In genomic region chr6:32126880-32127279, GRCh38 we compare ENCODE assay signal across 8 cellular contexts. TPM values are rescaled to one million over a fixed set of nuclear protein-coding genes. Genes with fewer than 3 reads are reported as not detected.
DNase-seq lines count a peak whose midpoint lies in the region; ATAC-seq, FAIRE-seq and TF ChIP-seq lines count a peak whose summit lies in the region.

No MANE protein-coding gene starts in this region.

- H3K4me3 ChIP-seq in A549 (peak overlapping the region; percentile 95; the same call in 1 of the 3 replicates), HUES6 (ENCODE audit: low read depth, low read length) (peak overlapping the region; percentile 96), MG63 (no peak overlapping the region; the same call in 1 of the 2 replicates)

- no peak for TF ChIP-seq RAD21 in A549 (conservative IDR thresholded peaks at IDR 0.05 in 1 of 2, IDR thresholded peaks at IDR 0.05 in 1 of 2)

- no peak for FAIRE-seq in A549 (lab: Jason Lieb, UNC)

- TF ChIP-seq CTCF in A549 (IDR thresholded peaks at IDR 0.05) (no peak), chondrocyte (IDR thresholded peaks at IDR 0.05) (no peak)

- H3K9me3 ChIP-seq in A549 = no peaks in the 10 kb centered on the region
- no peaks in the 10 kb centered on the region for H3K9me3 ChIP-seq in HUES6 (ENCODE audit: control insufficient read depth, insufficient read depth, low read depth, low read length)
- H3K9me3 ChIP-seq in MG63 = no peaks in the 10 kb centered on the region

- H3K27me3 Mint-ChIP-seq in chondrocyte (ENCODE audit: low read depth) (no peaks in the 10 kb centered on the region), naive B cell (no peaks in the 10 kb centered on the region)

- H3K27ac ChIP-seq in A549 = no peak overlapping the region
- H3K27ac ChIP-seq in HUES6 (ENCODE audit: low read depth, low read length) = no peak overlapping the region

- DNase-seq in A549 (ENCODE audit: low read depth in 1 of 2, low spot score in 1 of 2) = no peak
- DNase-seq in chondrocyte (ENCODE audit: low spot score) = no peak
- DNase-seq in naive B cell = no peak
- DNase-seq in NCI-H2081 (lab: John Stamatoyannopoulos, UW) = no peak
- DNase-seq in T1000 (lab: John Stamatoyannopoulos, UW) = no peak
- DNase-seq in MG63 = no peak

- CTCF ChIA-PET in A549 (lab: Yijun Ruan, JAX) = interaction anchor here (0.6 to 4.8 kb wide), 5 partner anchors 7 to 276 kb away, joined by 3 to 37 read pairs (median 9); partner anchors contain the start of gene PPT2

- H3K27me3 ChIP-seq in HUES6 (ENCODE audit: control insufficient read depth, insufficient read depth, low read length) (no peaks in the 10 kb centered on the region), MG63 (no peaks in the 10 kb centered on the region)

- H3K4me3 Mint-ChIP-seq in chondrocyte (ENCODE audit: unreplicated experiment) (peak overlapping the region; percentile 99), naive B cell (peak overlapping the region; percentile 99 to 100 (median 99))

- H3K4me1 ChIP-seq in A549 = peaks cover 16% of the 10 kb centered on the region
- peaks cover 19% of the 10 kb centered on the region for H3K4me1 ChIP-seq in HUES6 (ENCODE audit: control insufficient read depth, insufficient read depth, low read length)

- H3K36me3 Mint-ChIP-seq in chondrocyte (ENCODE audit: low read depth) = peaks cover 13% of the 10 kb centered on the region
- H3K36me3 Mint-ChIP-seq in naive B cell = peaks cover 0 to 22% of the 10 kb centered on the region in 2 donors

- H3K4me1 Mint-ChIP-seq in chondrocyte (ENCODE audit: low read depth) (peaks cover 34% of the 10 kb centered on the region), naive B cell (peaks cover 42 to 61% (median 57%) of the 10 kb centered on the region in 3 donors)

- no peak for TF ChIP-seq EP300 in A549 (IDR thresholded peaks at IDR 0.05)

- H3K9me3 Mint-ChIP-seq in chondrocyte (ENCODE audit: low read depth) (no peaks in the 10 kb centered on the region), naive B cell (peaks cover 0 to 2% (median 0%) of the 10 kb centered on the region in 7 donors)

- peak overlapping the region; percentile 95 for H3K9ac ChIP-seq in HUES6 (ENCODE audit: low read length)

- peaks cover 15% of the 10 kb centered on the region for H3K36me3 ChIP-seq in HUES6 (ENCODE audit: control insufficient read depth, insufficient read depth, low read length)
- no peaks in the 10 kb centered on the region; the same call in 1 of the 2 replicates for H3K36me3 ChIP-seq in MG63

- peak overlapping the region; percentile 77 for H3K4me2 ChIP-seq in A549

- POLR2A ChIA-PET in A549 (lab: Yijun Ruan, JAX) = no interaction called here

- WGBS in A549 (ENCODE audit: missing lambda C conversion rate) = 55% methylated on average over 8 of the region's 8 CpGs

- peak overlapping the region; percentile 99 for H3K27ac Mint-ChIP-seq in chondrocyte (ENCODE audit: unreplicated experiment)
- peak overlapping the region; percentile 72 to 99 (median 92) for H3K27ac Mint-ChIP-seq in naive B cell

- ATAC-seq in A549 (no peak), naive B cell (ENCODE audit: low read depth in 2 of 2) (no peak), GM18519 (IDR thresholded peaks at IDR 0.05; ENCODE audit: low FRiP score, unreplicated experiment) (no peak)

- no peak for TF ChIP-seq POLR2A in A549 (IDR thresholded peaks at IDR 0.05; ENCODE audit: low read length)

TF ChIP-seq in A549, 52 proteins besides CTCF, POLR2A, EP300 and RAD21:
- TF ChIP-seq HDAC2 (IDR thresholded peaks at IDR 0.05) (no peak), KDM1A (IDR thresholded peaks at IDR 0.05; ENCODE audit: low read depth) (no peak), RARB (CRISPR knock-in tag; IDR thresholded peaks at IDR 0.05) (no peak), ZSCAN20 (CRISPR knock-in tag; IDR thresholded peaks at IDR 0.05) (no peak), MYC (IDR thresholded peaks at IDR 0.05; ENCODE audit: borderline replicate concordance, low read length) (no peak), MAFK (IDR thresholded peaks at IDR 0.05; ENCODE audit: partially characterized antibody) (no peak), ATOH8 (CRISPR knock-in tag; IDR thresholded peaks at IDR 0.05; ENCODE audit: low read depth) (no peak), HMGXB4 (CRISPR knock-in tag; IDR thresholded peaks at IDR 0.05; ENCODE audit: borderline replicate concordance) (no peak), CBX2 (IDR thresholded peaks at IDR 0.05; ENCODE audit: borderline replicate concordance, low read depth) (no peak), CHD4 (IDR thresholded peaks at IDR 0.05; ENCODE audit: borderline replicate concordance) (no peak), ZFP36 (IDR thresholded peaks at IDR 0.05; ENCODE audit: borderline replicate concordance, partially characterized antibody) (no peak), JUN (IDR thresholded peaks at IDR 0.05) (no peak), PHF8 (IDR thresholded peaks at IDR 0.05; ENCODE audit: borderline replicate concordance, low read depth) (no peak)

RNA-seq across cellular contexts. Expression of gene ATF6B, which starts 1.2 kb away (rescaled TPM):
- polyA plus RNA-seq in A549 (2011; rRNA removed) (19.3 and 41.2 TPM in 2 replicates), A549 (2017; fragmentation: RNase III; extraction: RNeasy Plus Mini Kit Qiagen cat#74134 plus additional on column Dnase treatment) (23.1 to 33.8 TPM (median 29.0 TPM) in 3 replicates), naive B cell (ENCODE audit: low read depth in 6 of 6) (10 to 100 TPM; 25.7 to 35.0 (median 32.4) TPM)
- 25.5 and 31.9 TPM in 2 replicates for polyA plus RNA-seq in A549 (2012; cell fraction: cytosol; rRNA removed)
- 92.8 and 103 TPM in 2 replicates for polyA plus RNA-seq in A549 (2012; cell fraction: nucleus; rRNA removed)
- polyA minus RNA-seq in A549 (2011; rRNA and poly(A)+ RNA removed) = 33.9 and 48.9 TPM in 2 replicates
- 68.0 to 86.5 TPM (median 68.7 TPM) in 3 replicates for total RNA-seq in chondrocyte
- 2.9 and 7.5 TPM in 2 replicates for total RNA-seq in MG63 (2014; rRNA removed; shearing (Covaris generic); ENCODE audit: low replicate concordance)

RNA-seq across cellular contexts. Expression of gene FKBPL, which starts 3.2 kb away (rescaled TPM):
- polyA plus RNA-seq in A549 (2011; rRNA removed) (3.5 and 3.8 TPM in 2 replicates), A549 (2017; fragmentation: RNase III; extraction: RNeasy Plus Mini Kit Qiagen cat#74134 plus additional on column Dnase treatment) (7.0 to 7.5 TPM (median 7.2 TPM) in 3 replicates), naive B cell (ENCODE audit: low read depth in 6 of 6) (1 to 10 TPM in 5 of 6 donors, not detected in 1; 1.0 to 3.4 (median 1.6) TPM)
- 4.2 and 4.5 TPM in 2 replicates for polyA plus RNA-seq in A549 (2012; cell fraction: cytosol; rRNA removed)
- 3.3 and 3.4 TPM in 2 replicates for polyA plus RNA-seq in A549 (2012; cell fraction: nucleus; rRNA removed)
- 3.3 and 3.5 TPM in 2 replicates for polyA minus RNA-seq in A549 (2011; rRNA and poly(A)+ RNA removed)
- total RNA-seq in chondrocyte = 4.3 to 6.3 TPM (median 4.9 TPM) in 3 replicates
- total RNA-seq in MG63 (2014; rRNA removed; shearing (Covaris generic); ENCODE audit: low replicate concordance) = 4.0 and 13.0 TPM in 2 replicates

RNA-seq across cellular contexts. Expression of gene TNXB, which starts 17.7 kb away (rescaled TPM):
- polyA plus RNA-seq in A549 (2011; rRNA removed) (0.80 and 1.3 TPM in 2 replicates), A549 (2017; fragmentation: RNase III; extraction: RNeasy Plus Mini Kit Qiagen cat#74134 plus additional on column Dnase treatment) (0.51 to 1.7 TPM (median 0.64 TPM) in 3 replicates), naive B cell (ENCODE audit: low read depth in 6 of 6) (under 1 TPM in 2 of 6 donors, not detected in 4; 0.23 to 0.44 TPM)
- 0.28 and 0.44 TPM in 2 replicates for polyA plus RNA-seq in A549 (2012; cell fraction: cytosol; rRNA removed)
- polyA plus RNA-seq in A549 (2012; cell fraction: nucleus; rRNA removed) = 1.2 and 2.0 TPM in 2 replicates
- 0.68 and 0.87 TPM in 2 replicates for polyA minus RNA-seq in A549 (2011; rRNA and poly(A)+ RNA removed)
- 1.9 to 2.9 TPM (median 2.3 TPM) in 3 replicates for total RNA-seq in chondrocyte
- 0.44 and 3.6 TPM in 2 replicates for total RNA-seq in MG63 (2014; rRNA removed; shearing (Covaris generic); ENCODE audit: low replicate concordance)

RNA-seq across cellular contexts. Expression of gene PRRT1, which starts 24.9 kb away (rescaled TPM):
- polyA plus RNA-seq in A549 (2011; rRNA removed) = 0.19 and 0.40 TPM in 2 replicates
- 0.70 and 1.1 TPM in 2 replicates for polyA plus RNA-seq in A549 (2012; cell fraction: cytosol; rRNA removed)
- 4.2 and 4.6 TPM in 2 replicates for polyA plus RNA-seq in A549 (2012; cell fraction: nucleus; rRNA removed)
- polyA plus RNA-seq in A549 (2017; fragmentation: RNase III; extraction: RNeasy Plus Mini Kit Qiagen cat#74134 plus additional on column Dnase treatment) = 0.52 to 1.0 TPM (median 0.63 TPM) in 3 replicates
- not detected in 2 replicates for polyA minus RNA-seq in A549 (2011; rRNA and poly(A)+ RNA removed)
- total RNA-seq in chondrocyte = 0.73 to 1.6 TPM (median 1.3 TPM) in 3 replicates
- not detected for polyA plus RNA-seq in naive B cell (ENCODE audit: low read depth in 6 of 6)
- not detected in 2 replicates for total RNA-seq in MG63 (2014; rRNA removed; shearing (Covaris generic); ENCODE audit: low replicate concordance)

RNA-seq across cellular contexts. Expression of gene PPT2, which starts 27.1 kb away (rescaled TPM):
- polyA plus RNA-seq in A549 (2011; rRNA removed) (11.7 and 18.2 TPM in 2 replicates), A549 (2017; fragmentation: RNase III; extraction: RNeasy Plus Mini Kit Qiagen cat#74134 plus additional on column Dnase treatment) (7.7 to 9.3 TPM (median 9.2 TPM) in 3 replicates), naive B cell (ENCODE audit: low read depth in 6 of 6) (1 to 10 TPM in 4 of 6 donors, under 1 TPM in 1, not detected in 1; 0.96 to 3.0 (median 2.0) TPM)
- polyA plus RNA-seq in A549 (2012; cell fraction: cytosol; rRNA removed) = 9.3 and 12.0 TPM in 2 replicates
- polyA plus RNA-seq in A549 (2012; cell fraction: nucleus; rRNA removed) = 15.3 and 19.2 TPM in 2 replicates
- 5.1 and 10.9 TPM in 2 replicates for polyA minus RNA-seq in A549 (2011; rRNA and poly(A)+ RNA removed)
- total RNA-seq in chondrocyte = 35.6 to 37.9 TPM (median 35.8 TPM) in 3 replicates
- total RNA-seq in MG63 (2014; rRNA removed; shearing (Covaris generic); ENCODE audit: low replicate concordance) = 2.9 and 5.9 TPM in 2 replicates
